1 cellular context compared by ENCODE assay signal in the genomic region with DNA sequence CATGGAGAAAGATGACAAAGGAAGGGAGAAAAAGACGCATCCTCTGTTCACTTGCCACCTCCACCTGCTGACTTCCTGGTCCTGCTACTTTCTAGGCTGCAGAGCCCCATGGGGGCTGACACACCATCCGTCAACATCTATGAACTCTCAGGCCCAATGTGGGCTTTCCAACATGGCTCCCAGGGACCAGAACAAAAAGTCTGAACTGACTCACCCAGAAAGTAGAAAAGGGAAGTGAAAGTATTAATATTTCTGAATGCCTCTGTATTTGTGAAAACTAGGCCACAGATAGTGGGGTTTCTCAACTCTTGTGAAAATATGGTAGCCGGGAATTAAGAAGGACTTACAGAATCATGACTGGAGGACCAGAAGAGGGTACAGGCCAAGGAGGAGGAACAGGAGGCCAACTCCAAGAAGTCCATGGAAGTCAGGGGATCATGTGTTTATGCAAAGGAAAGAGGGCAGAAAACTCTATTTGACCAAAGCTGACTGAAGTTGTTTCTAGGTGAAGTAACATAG.
TF ChIP-seq lines count a peak whose summit lies in the region.

No MANE protein-coding gene starts in this region.

TF ChIP-seq in GM12878, 131 proteins besides CTCF, POLR2A, EP300 and RAD21 (continued from another document):
- TF ChIP-seq SKIL (IDR thresholded peaks at IDR 0.05; ENCODE audit: low read depth, poor library complexity, severe bottlenecking) (peak; percentile 97), JUNB (IDR thresholded peaks at IDR 0.05) (peak; percentile 98), PBX3 (IDR thresholded peaks at IDR 0.05; ENCODE audit: insufficient replicate concordance, low read depth, low read length) (peak; percentile 86), BCL3 (IDR thresholded peaks at IDR 0.05; ENCODE audit: borderline replicate concordance, insufficient read depth, low read depth, low read length, poor library complexity, severe bottlenecking) (peak; percentile 90), CBX5 (IDR thresholded peaks at IDR 0.05; ENCODE audit: low read depth) (peak; percentile 98), ZNF384 (IDR thresholded peaks at IDR 0.05; ENCODE audit: borderline replicate concordance, low read depth, low read length) (peak; percentile 3; the same call in 1 of the 2 replicates)
- TF ChIP-seq, protein P1, sequence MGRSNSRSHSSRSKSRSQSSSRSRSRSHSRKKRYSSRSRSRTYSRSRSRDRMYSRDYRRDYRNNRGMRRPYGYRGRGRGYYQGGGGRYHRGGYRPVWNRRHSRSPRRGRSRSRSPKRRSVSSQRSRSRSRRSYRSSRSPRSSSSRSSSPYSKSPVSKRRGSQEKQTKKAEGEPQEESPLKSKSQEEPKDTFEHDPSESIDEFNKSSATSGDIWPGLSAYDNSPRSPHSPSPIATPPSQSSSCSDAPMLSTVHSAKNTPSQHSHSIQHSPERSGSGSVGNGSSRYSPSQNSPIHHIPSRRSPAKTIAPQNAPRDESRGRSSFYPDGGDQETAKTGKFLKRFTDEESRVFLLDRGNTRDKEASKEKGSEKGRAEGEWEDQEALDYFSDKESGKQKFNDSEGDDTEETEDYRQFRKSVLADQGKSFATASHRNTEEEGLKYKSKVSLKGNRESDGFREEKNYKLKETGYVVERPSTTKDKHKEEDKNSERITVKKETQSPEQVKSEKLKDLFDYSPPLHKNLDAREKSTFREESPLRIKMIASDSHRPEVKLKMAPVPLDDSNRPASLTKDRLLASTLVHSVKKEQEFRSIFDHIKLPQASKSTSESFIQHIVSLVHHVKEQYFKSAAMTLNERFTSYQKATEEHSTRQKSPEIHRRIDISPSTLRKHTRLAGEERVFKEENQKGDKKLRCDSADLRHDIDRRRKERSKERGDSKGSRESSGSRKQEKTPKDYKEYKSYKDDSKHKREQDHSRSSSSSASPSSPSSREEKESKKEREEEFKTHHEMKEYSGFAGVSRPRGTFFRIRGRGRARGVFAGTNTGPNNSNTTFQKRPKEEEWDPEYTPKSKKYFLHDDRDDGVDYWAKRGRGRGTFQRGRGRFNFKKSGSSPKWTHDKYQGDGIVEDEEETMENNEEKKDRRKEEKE (IDR thresholded peaks at IDR 0.05): no peak
